In genomic region chr12:21577516-21577915, GRCh38 we compare ENCODE assay signal across 42 cellular contexts. TPM values are rescaled to one million over a fixed set of nuclear protein-coding genes. Genes with fewer than 3 reads are reported as not detected.
"Had no signal": no experiment of that assay in that cellular context is flagged by ENCODE, and none has a peak within 500 bp of the region (broad histone marks: within the 10 kb centered on the region; RNA-seq: fewer than 3 reads in every experiment).

No MANE protein-coding gene starts in this region.

- H3K27me3 Mint-ChIP-seq: activated naive CD4-positive, alpha-beta T cell treated with anti-CD3 and anti-CD28 coated beads, Interleukin-2, amount 50 U/mL, for 24 hours; activated naive CD8-positive, alpha-beta T cell treated with anti-CD3 and anti-CD28 coated beads, Interleukin-2, amount 50 U/mL, for 24 hours; brain had no signal

- H3K27ac ChIP-seq: adrenal gland, ascending aorta, body of pancreas, brain microvascular endothelial cell, breast epithelium, cardiac muscle cell had no signal

- H3K4me3 ChIP-seq: adrenal gland, ascending aorta, body of pancreas, breast epithelium, cardiac muscle cell had no signal

- H3K36me3 ChIP-seq: adrenal gland, ascending aorta, brain microvascular endothelial cell, breast epithelium, cardiac muscle cell had no signal

- DNase-seq: activated effector memory CD4-positive, alpha-beta T cell treated with anti-CD3 and anti-CD28 coated beads, Interleukin-2, amount 50 U/mL, for 16 hours; activated effector memory CD4-positive, alpha-beta T cell treated with Interleukin-2 at 50 U/mL for 16 hours; activated gamma-delta T cell; activated gamma-delta T cell treated with Interleukin-2 at 50 U/mL for 16 hours; activated naive CD4-positive, alpha-beta T cell; activated naive CD4-positive, alpha-beta T cell treated with anti-CD3 and anti-CD28 coated beads for 36 hours; activated naive CD4-positive, alpha-beta T cell treated with anti-CD3 and anti-CD28 coated beads, Interleukin-2, amount 10 ng/mL, durations not matched to agents 7 days and 5 days; activated naive CD4-positive, alpha-beta T cell treated with anti-CD3 and anti-CD28 coated beads, Interleukin-2, amount 50 U/mL, for 16 hours; activated naive CD4-positive, alpha-beta T cell treated with Interleukin-2 at 50 U/mL for 16 hours; activated naive CD8-positive, alpha-beta T cell treated with anti-CD3 and anti-CD28 coated beads for 36 hours; activated naive CD8-positive, alpha-beta T cell treated with anti-CD3 and anti-CD28 coated beads, Interleukin-2, amount 10 ng/mL, durations not matched to agents 7 days and 5 days; activated naive CD8-positive, alpha-beta T cell treated with anti-CD3 and anti-CD28 coated beads, Interleukin-2, amount 50 U/mL, for 24 hours; activated T-cell treated with anti-CD3 and anti-CD28 coated beads, Interleukin-2, amount 50 U/mL, for 1 hour; activated T-cell treated with anti-CD3 and anti-CD28 coated beads, Interleukin-2, amount 50 U/mL, for 24 hours; activated T-cell treated with anti-CD3 and anti-CD28 coated beads, Interleukin-2, amount 50 U/mL, for 4 hours; activated T-cell treated with anti-CD3 and anti-CD28 coated beads, Interleukin-2, amount 50 U/mL, for 48 hours; activated T-cell treated with anti-CD3 and anti-CD28 coated beads, Interleukin-2, amount 50 U/mL, for 72 hours; adrenal gland; amniotic stem cell; amygdala; anterior cingulate cortex; aorta; body of pancreas; brain microvascular endothelial cell; central memory CD4-positive, alpha-beta T cell; cerebellar nuclear complex had no signal

- H3K9me3 Mint-ChIP-seq: activated naive CD4-positive, alpha-beta T cell treated with anti-CD3 and anti-CD28 coated beads for 36 hours; activated naive CD4-positive, alpha-beta T cell treated with anti-CD3 and anti-CD28 coated beads, Interleukin-2, amount 10 ng/mL, durations not matched to agents 7 days and 5 days; activated naive CD4-positive, alpha-beta T cell treated with anti-CD3 and anti-CD28 coated beads, Interleukin-2, amount 50 U/mL, for 24 hours; activated naive CD4-positive, alpha-beta T cell treated with anti-CD3 and anti-CD28 coated beads, Interleukin-2, amount 50 U/mL, for 72 hours; activated naive CD8-positive, alpha-beta T cell treated with anti-CD3 and anti-CD28 coated beads for 36 hours; activated naive CD8-positive, alpha-beta T cell treated with anti-CD3 and anti-CD28 coated beads, Interleukin-2, amount 10 ng/mL, durations not matched to agents 7 days and 5 days; activated naive CD8-positive, alpha-beta T cell treated with anti-CD3 and anti-CD28 coated beads, Interleukin-2, amount 50 U/mL, for 24 hours; activated T-cell treated with anti-CD3 and anti-CD28 coated beads, Interleukin-2, amount 50 U/mL, for 24 hours; activated T-cell treated with anti-CD3 and anti-CD28 coated beads, Interleukin-2, amount 50 U/mL, for 4 hours; activated T-helper 1 cell treated with anti-CD3 and anti-CD28 coated beads, Interleukin-12 subunit alpha, Interleukin-12 subunit beta, Interleukin-2, Interleukin-4 antibody, amounts not matched to agents 30 ng/mL and 10 ng/mL and 1 ng/mL, durations not matched to agents 14 hours and 24 hours and 36 hours; activated T-helper 2 cell treated with anti-CD3 and anti-CD28 coated beads, Interferon-gamma antibody, Interleukin-2, Interleukin-4, amounts not matched to agents 10 μg/mL and 5 μg/mL and 100 μg/mL, durations not matched to agents 14 hours and 24 hours and 36 hours; brain; central memory CD8-positive, alpha-beta T cell had no signal

- H3K27ac Mint-ChIP-seq: activated naive CD4-positive, alpha-beta T cell treated with anti-CD3 and anti-CD28 coated beads for 36 hours; activated naive CD4-positive, alpha-beta T cell treated with anti-CD3 and anti-CD28 coated beads, Interleukin-2, amount 10 ng/mL, durations not matched to agents 7 days and 5 days; activated naive CD4-positive, alpha-beta T cell treated with anti-CD3 and anti-CD28 coated beads, Interleukin-2, amount 50 U/mL, for 24 hours; activated naive CD4-positive, alpha-beta T cell treated with anti-CD3 and anti-CD28 coated beads, Interleukin-2, amount 50 U/mL, for 72 hours; activated naive CD8-positive, alpha-beta T cell; activated naive CD8-positive, alpha-beta T cell treated with anti-CD3 and anti-CD28 coated beads for 36 hours; activated naive CD8-positive, alpha-beta T cell treated with anti-CD3 and anti-CD28 coated beads, Interleukin-2, amount 10 ng/mL, durations not matched to agents 7 days and 5 days; activated naive CD8-positive, alpha-beta T cell treated with anti-CD3 and anti-CD28 coated beads, Interleukin-2, amount 50 U/mL, for 24 hours; activated T-cell treated with anti-CD3 and anti-CD28 coated beads, Interleukin-2, amount 50 U/mL, for 24 hours; activated T-cell treated with anti-CD3 and anti-CD28 coated beads, Interleukin-2, amount 50 U/mL, for 72 hours; activated T-helper 1 cell treated with anti-CD3 and anti-CD28 coated beads, Interleukin-12 subunit alpha, Interleukin-12 subunit beta, Interleukin-2, Interleukin-4 antibody, amounts not matched to agents 30 ng/mL and 10 ng/mL and 1 ng/mL, durations not matched to agents 14 hours and 24 hours and 36 hours; activated T-helper 17 cell treated with anti-CD3 and anti-CD28 coated beads, Interleukin-2, amount 50 U/mL, for 72 hours; activated T-helper 2 cell treated with anti-CD3 and anti-CD28 coated beads, Interferon-gamma antibody, Interleukin-2, Interleukin-4, amounts not matched to agents 10 μg/mL and 5 μg/mL and 100 μg/mL, durations not matched to agents 14 hours and 24 hours and 36 hours; brain had no signal

- H3K36me3 Mint-ChIP-seq: activated naive CD4-positive, alpha-beta T cell treated with anti-CD3 and anti-CD28 coated beads, Interleukin-2, amount 10 ng/mL, durations not matched to agents 7 days and 5 days; activated naive CD8-positive, alpha-beta T cell treated with anti-CD3 and anti-CD28 coated beads for 36 hours; activated naive CD8-positive, alpha-beta T cell treated with anti-CD3 and anti-CD28 coated beads, Interleukin-2, amount 10 ng/mL, durations not matched to agents 7 days and 5 days; brain had no signal

- H3K4me1 Mint-ChIP-seq: activated naive CD4-positive, alpha-beta T cell treated with anti-CD3 and anti-CD28 coated beads, Interleukin-2, amount 10 ng/mL, durations not matched to agents 7 days and 5 days; activated naive CD4-positive, alpha-beta T cell treated with anti-CD3 and anti-CD28 coated beads, Interleukin-2, amount 50 U/mL, for 24 hours; activated naive CD8-positive, alpha-beta T cell treated with anti-CD3 and anti-CD28 coated beads for 36 hours; activated naive CD8-positive, alpha-beta T cell treated with anti-CD3 and anti-CD28 coated beads, Interleukin-2, amount 10 ng/mL, durations not matched to agents 7 days and 5 days; activated naive CD8-positive, alpha-beta T cell treated with anti-CD3 and anti-CD28 coated beads, Interleukin-2, amount 50 U/mL, for 24 hours; activated T-helper 17 cell treated with anti-CD3 and anti-CD28 coated beads, Interleukin-2, amount 50 U/mL, for 72 hours; brain; central memory CD8-positive, alpha-beta T cell had no signal

- H3K27me3 ChIP-seq: adrenal gland, ascending aorta, body of pancreas, brain microvascular endothelial cell, breast epithelium, cardiac muscle cell had no signal

- ATAC-seq: activated naive CD4-positive, alpha-beta T cell treated with anti-CD3 and anti-CD28 coated beads, Interleukin-2, amount 50 U/mL, for 72 hours; activated naive CD8-positive, alpha-beta T cell treated with anti-CD3 and anti-CD28 coated beads, Interleukin-2, amount 50 U/mL, for 24 hours; activated T-cell treated with anti-CD3 and anti-CD28 coated beads, Interleukin-2, amount 50 U/mL, for 4 hours; activated T-cell treated with anti-CD3 and anti-CD28 coated beads, Interleukin-2, amount 50 U/mL, for 72 hours; activated T-helper 17 cell treated with anti-CD3 and anti-CD28 coated beads, Interleukin-2, amount 50 U/mL, for 72 hours; body of pancreas had no signal

- H3K4me3 Mint-ChIP-seq: activated naive CD4-positive, alpha-beta T cell treated with anti-CD3 and anti-CD28 coated beads for 36 hours; activated naive CD4-positive, alpha-beta T cell treated with anti-CD3 and anti-CD28 coated beads, Interleukin-2, amount 10 ng/mL, durations not matched to agents 7 days and 5 days; activated naive CD4-positive, alpha-beta T cell treated with anti-CD3 and anti-CD28 coated beads, Interleukin-2, amount 50 U/mL, for 24 hours; activated naive CD8-positive, alpha-beta T cell; activated naive CD8-positive, alpha-beta T cell treated with anti-CD3 and anti-CD28 coated beads for 36 hours; activated naive CD8-positive, alpha-beta T cell treated with anti-CD3 and anti-CD28 coated beads, Interleukin-2, amount 10 ng/mL, durations not matched to agents 7 days and 5 days; activated naive CD8-positive, alpha-beta T cell treated with anti-CD3 and anti-CD28 coated beads, Interleukin-2, amount 50 U/mL, for 24 hours; activated T-cell treated with anti-CD3 and anti-CD28 coated beads, Interleukin-2, amount 50 U/mL, for 24 hours; activated T-cell treated with anti-CD3 and anti-CD28 coated beads, Interleukin-2, amount 50 U/mL, for 4 hours; activated T-cell treated with anti-CD3 and anti-CD28 coated beads, Interleukin-2, amount 50 U/mL, for 72 hours; activated T-helper 1 cell treated with anti-CD3 and anti-CD28 coated beads, Interleukin-12 subunit alpha, Interleukin-12 subunit beta, Interleukin-2, Interleukin-4 antibody, amounts not matched to agents 30 ng/mL and 10 ng/mL and 1 ng/mL, durations not matched to agents 14 hours and 24 hours and 36 hours; activated T-helper 17 cell treated with anti-CD3 and anti-CD28 coated beads, Interleukin-2, amount 50 U/mL, for 72 hours; brain; central memory CD8-positive, alpha-beta T cell had no signal

- H3K4me1 ChIP-seq: adrenal gland, ascending aorta, body of pancreas, breast epithelium had no signal

- H3K9me3 ChIP-seq: adrenal gland, ascending aorta, body of pancreas, breast epithelium had no signal

RNA-seq across cellular contexts. Expression of gene GYS2, which starts 27.1 kb away (rescaled TPM):
- total RNA-seq: activated naive CD4-positive, alpha-beta T cell treated with anti-CD3 and anti-CD28 coated beads for 36 hours; activated naive CD4-positive, alpha-beta T cell treated with anti-CD3 and anti-CD28 coated beads, Interleukin-2, amount 50 U/mL, for 72 hours; activated naive CD8-positive, alpha-beta T cell treated with anti-CD3 and anti-CD28 coated beads for 36 hours; activated T-cell treated with anti-CD3 and anti-CD28 coated beads, Interleukin-2, amount 50 U/mL, for 72 hours; activated T-helper 17 cell treated with anti-CD3 and anti-CD28 coated beads, Interleukin-2, amount 50 U/mL, for 72 hours; ascending aorta; astrocyte; body of pancreas; bronchial epithelial cell; cardiac muscle cell; cardiac septum; cerebellum; chondrocyte had no signal
- polyA plus RNA-seq: aorta, cardiac muscle cell had no signal

RNA-seq across cellular contexts. Expression of gene SPX, which starts 51.4 kb away (rescaled TPM):
- total RNA-seq: ascending aorta had no signal
